In the genomic region with DNA sequence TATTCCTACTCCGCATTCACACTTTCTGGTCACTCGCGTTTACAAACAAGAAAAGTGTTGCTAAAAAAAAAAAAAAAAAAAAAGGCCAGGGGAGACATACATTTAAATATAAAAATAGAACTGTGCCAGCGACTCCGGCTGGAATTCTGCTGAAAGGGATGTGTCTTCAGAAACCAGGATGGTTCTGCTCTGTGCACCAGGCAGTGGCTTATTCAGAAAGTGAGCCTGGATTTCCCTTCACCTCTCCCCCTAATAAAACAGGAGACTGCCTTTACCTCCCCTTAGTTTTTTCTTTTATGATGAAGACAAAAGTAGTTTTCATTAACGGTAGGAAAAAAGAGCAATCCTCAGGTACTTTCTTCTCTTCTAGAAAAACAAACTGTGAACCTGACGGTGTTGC, we compare ENCODE assay signal across 10 cellular contexts. TPM values are rescaled to one million over a fixed set of nuclear protein-coding genes. Genes with fewer than 3 reads are reported as not detected.
DNase-seq lines count a peak whose midpoint lies in the region; ATAC-seq, FAIRE-seq and TF ChIP-seq lines count a peak whose summit lies in the region.
"Had no signal": no experiment of that assay in that cellular context is flagged by ENCODE, and none has a peak within 500 bp of the region (broad histone marks: within the 10 kb centered on the region; RNA-seq: fewer than 3 reads in every experiment).

No MANE protein-coding gene starts in this region.

- no peak overlapping the region for H3K4me3 Mint-ChIP-seq in CD8-positive, alpha-beta T cell
- no peak overlapping the region for H3K4me3 Mint-ChIP-seq in nephron progenitor cell

- peak overlapping the region; percentile 96 for H3K4me2 ChIP-seq in parathyroid adenoma (ENCODE audit: low read length)

- no peak for TF ChIP-seq CTCF in CD8-positive, alpha-beta T cell (IDR thresholded peaks at IDR 0.05)
- TF ChIP-seq CTCF in Peyer's patch (IDR thresholded peaks at IDR 0.05) (no peak), fibroblast of villous mesenchyme (IDR thresholded peaks at IDR 0.05; ENCODE audit: insufficient read depth, low read depth, low read length) (no peak), parathyroid adenoma (IDR thresholded peaks at IDR 0.05) (no peak), nephron progenitor cell (IDR thresholded peaks at IDR 0.05) (no peak)

- no peaks in the 10 kb centered on the region for H3K36me3 ChIP-seq in CD8-positive, alpha-beta T cell (ENCODE audit: insufficient read depth, low read length)
- H3K36me3 ChIP-seq in Peyer's patch (no peaks in the 10 kb centered on the region), parathyroid adenoma (ENCODE audit: control insufficient read depth, insufficient read depth, low read length) (no peaks in the 10 kb centered on the region)

- CTCF ChIA-PET in CD8-positive, alpha-beta T cell (lab: Charles Lee) = interaction anchor here (0.7 to 10.8 kb wide), 8 partner anchors 8 to 146 kb away, joined by 4 to 255 read pairs (median 9); a partner anchor contains a TSS

- H3K36me3 Mint-ChIP-seq in CD8-positive, alpha-beta T cell = no peaks in the 10 kb centered on the region
- H3K36me3 Mint-ChIP-seq in nephron progenitor cell (ENCODE audit: low read depth) = no peaks in the 10 kb centered on the region

- no peak for DNase-seq in CD8-positive, alpha-beta T cell
- no peak for DNase-seq in Peyer's patch
- no peak for DNase-seq in fibroblast of villous mesenchyme (ENCODE audit: low read depth)
- DNase-seq in MV-4-11 (lab: John Stamatoyannopoulos, UW) = no peak
- no peak for DNase-seq in nephron progenitor cell
- DNase-seq in T-helper 1 cell = no peak
- DNase-seq in urothelium cell line (ENCODE audit: low spot score) = no peak
- DNase-seq: SIG-M5 had no signal

- H3K27ac ChIP-seq in CD8-positive, alpha-beta T cell (ENCODE audit: low read depth, low read length) = peak overlapping the region; percentile 19
- H3K27ac ChIP-seq in Peyer's patch (peak overlapping the region; percentile 17 to 55 (median 44)), parathyroid adenoma (peak overlapping the region; percentile 84)

- ATAC-seq in CD8-positive, alpha-beta T cell = peak; percentile 38

- no peaks in the 10 kb centered on the region for H3K27me3 ChIP-seq in CD8-positive, alpha-beta T cell (ENCODE audit: insufficient read depth, low read length)
- H3K27me3 ChIP-seq in Peyer's patch (no peaks in the 10 kb centered on the region), parathyroid adenoma (ENCODE audit: control insufficient read depth, insufficient read depth, low read length) (no peaks in the 10 kb centered on the region)

- H3K79me2 ChIP-seq in parathyroid adenoma = peaks cover 29% of the 10 kb centered on the region

- H3K9ac ChIP-seq in parathyroid adenoma = no peak overlapping the region

- FAIRE-seq in urothelium cell line (lab: Jason Lieb, UNC) = no peak
- FAIRE-seq: colon had no signal

- H3K27ac Mint-ChIP-seq in CD8-positive, alpha-beta T cell = no peak overlapping the region
- H3K27ac Mint-ChIP-seq in nephron progenitor cell = no peak overlapping the region

- H3K4me1 Mint-ChIP-seq in CD8-positive, alpha-beta T cell (ENCODE audit: low read depth) = peaks cover 22% of the 10 kb centered on the region
- H3K4me1 Mint-ChIP-seq in nephron progenitor cell = peaks cover 23% of the 10 kb centered on the region

- H3K4me3 ChIP-seq in CD8-positive, alpha-beta T cell (ENCODE audit: low read depth, low read length) = peak overlapping the region; percentile 83
- H3K4me3 ChIP-seq in Peyer's patch (peak overlapping the region; percentile 40 to 63 (median 51)), fibroblast of villous mesenchyme (ENCODE audit: low read depth, low read length) (peak overlapping the region; percentile 47), parathyroid adenoma (ENCODE audit: low read depth, low read length) (peak overlapping the region; percentile 71)

- intact Hi-C loops in CD8-positive, alpha-beta T cell (cut with DNase I, micrococcal nuclease) = loop anchor here in 1 of 2 experiments (1.0 to 10.0 kb wide), 2 partner anchors 114 to 208 kb away; no protein-coding TSS in a partner anchor

- POLR2A ChIA-PET in CD8-positive, alpha-beta T cell (lab: Charles Lee) = interaction anchor here (2.8 kb wide), 1 partner anchor 63 kb away, joined by 26 read pairs; a partner anchor contains a TSS

- peaks cover 15% of the 10 kb centered on the region for H3K27me3 Mint-ChIP-seq in CD8-positive, alpha-beta T cell (ENCODE audit: low read depth)
- peaks cover 9% of the 10 kb centered on the region for H3K27me3 Mint-ChIP-seq in nephron progenitor cell (ENCODE audit: low read depth, poor library complexity)

- H3K9me3 Mint-ChIP-seq in CD8-positive, alpha-beta T cell = no peaks in the 10 kb centered on the region
- no peaks in the 10 kb centered on the region for H3K9me3 Mint-ChIP-seq in nephron progenitor cell

- no peak for TF ChIP-seq POLR2A in Peyer's patch (IDR thresholded peaks at IDR 0.05)

- H3K4me1 ChIP-seq in CD8-positive, alpha-beta T cell (ENCODE audit: insufficient read depth, low read length) = peaks cover 23% of the 10 kb centered on the region
- H3K4me1 ChIP-seq in Peyer's patch (peaks cover 0 to 25% (median 4%) of the 10 kb centered on the region in 4 donors), parathyroid adenoma (peaks cover 14% of the 10 kb centered on the region)

- H3K9me3 ChIP-seq in CD8-positive, alpha-beta T cell (ENCODE audit: low read length) = no peaks in the 10 kb centered on the region
- H3K9me3 ChIP-seq in Peyer's patch (no peaks in the 10 kb centered on the region), parathyroid adenoma (ENCODE audit: control insufficient read depth, low read length) (no peaks in the 10 kb centered on the region)

- H2AFZ ChIP-seq in parathyroid adenoma = peak overlapping the region; percentile 77

RNA-seq across cellular contexts. Expression of a gene that starts 0.4 kb away (rescaled TPM):
- total RNA-seq in CD8-positive, alpha-beta T cell = 1 to 10 TPM; 3.6 to 3.7 TPM
- total RNA-seq in Peyer's patch (10 to 100 TPM; 21.8 to 56.9 (median 35.0) TPM), fibroblast of villous mesenchyme (0.86 and 0.97 TPM in 2 replicates)

RNA-seq across cellular contexts. Expression of a gene that starts 54.7 kb away (rescaled TPM):
- total RNA-seq in CD8-positive, alpha-beta T cell = not detected
- total RNA-seq in Peyer's patch (not detected), fibroblast of villous mesenchyme (not detected in 2 replicates)

Comparison
In these comparisons a context has a peak if more than half of its experiments do, and no peak if none do; other contexts are left out.
1. H3K27ac ChIP-seq: peak in every context shown above with its lines; median percentile 84 in parathyroid adenoma; 44 in Peyer's patch; 19 in CD8-positive, alpha-beta T cell.
2. RNA of a gene that starts 0.4 kb away (total RNA-seq): 21.8 to 56.9 TPM in Peyer's patch; 3.6 to 3.7 TPM in CD8-positive, alpha-beta T cell and 0.86 to 0.97 TPM in fibroblast of villous mesenchyme; every median in the first group is over 4 times any median in the second.
3. Peak in every context shown above with its lines, with median percentiles within 50 percentile points of each other: H3K4me3 ChIP-seq.